Comparison of ENCODE assay signal across 8 cellular contexts in the genomic region with DNA sequence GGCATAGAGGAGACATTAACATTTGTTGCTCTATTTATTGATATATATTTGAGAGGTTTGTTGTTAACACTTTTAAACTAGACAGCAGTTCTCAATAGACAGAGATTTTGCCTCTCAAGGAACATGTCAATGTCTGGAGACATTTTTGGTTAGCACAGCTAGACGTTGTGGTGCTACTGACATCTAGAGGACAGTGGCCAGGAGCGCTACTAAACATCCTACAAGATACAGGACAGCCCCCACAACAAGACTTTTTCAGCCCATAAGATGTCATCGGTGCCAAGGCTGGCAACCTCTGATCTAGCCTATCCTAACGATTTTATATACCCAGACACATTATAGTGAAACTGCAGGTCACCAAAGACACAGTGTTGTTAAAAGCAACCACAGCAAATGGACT. TPM values are rescaled to one million over a fixed set of nuclear protein-coding genes. Genes with fewer than 3 reads are reported as not detected.
DNase-seq lines count a peak whose midpoint lies in the region; ATAC-seq and TF ChIP-seq lines count a peak whose summit lies in the region.

No MANE protein-coding gene starts in this region.

- no peak overlapping the region for H3K27ac Mint-ChIP-seq in endodermal cell

- 46 to 68% methylated on average over 2 to 4 of the region's 4 CpGs for WGBS in endodermal cell (ENCODE audit: insufficient coverage in 1 of 2, insufficient read length in 1 of 2), 2 experiments

- peak; percentile 73 for TF ChIP-seq CTCF in AG09309 (IDR thresholded peaks at IDR 0.05; ENCODE audit: control insufficient read depth, insufficient read depth, low read depth, low read length, missing control alignments)
- TF ChIP-seq CTCF in endodermal cell (conservative IDR thresholded peaks at IDR 0.05), result peak; percentile 75
- TF ChIP-seq CTCF in Peyer's patch (IDR thresholded peaks at IDR 0.05), result peak in 1 of 6 experiments; percentile 23

- H3K4me3 Mint-ChIP-seq in endodermal cell, result no peak overlapping the region

- no peak overlapping the region for H3K9ac ChIP-seq in endodermal cell (ENCODE audit: extremely low read depth, low read length, poor library complexity, severe bottlenecking)

- peaks cover 15% of the 10 kb centered on the region for H3K9me3 Mint-ChIP-seq in endodermal cell

- no peak for DNase-seq in AG09309 (ENCODE audit: low read depth)
- DNase-seq in HT1080 (ENCODE audit: low read depth), result peak; percentile 34
- DNase-seq in endodermal cell, result peak; percentile 59
- DNase-seq in stromal cell of bone marrow (ENCODE audit: low read depth), result peak; percentile 41
- DNase-seq in effector CD8-positive, alpha-beta T cell (lab: John Stamatoyannopoulos, UW), result no peak
- no peak for DNase-seq in Peyer's patch
- no peak for DNase-seq in Ammon's horn (ENCODE audit: low spot score)

- H3K36me3 Mint-ChIP-seq in endodermal cell (ENCODE audit: low read depth), result peaks cover 5% of the 10 kb centered on the region

- no peak for TF ChIP-seq POLR2A in Peyer's patch (IDR thresholded peaks at IDR 0.05)

- no peaks in the 10 kb centered on the region for H3K27me3 Mint-ChIP-seq in endodermal cell (ENCODE audit: insufficient read depth)

- H3K4me1 Mint-ChIP-seq in endodermal cell, result peaks cover 10% of the 10 kb centered on the region

- H3K27me3 ChIP-seq in endodermal cell (ENCODE audit: control insufficient read depth, insufficient read depth, low read length, poor library complexity, severe bottlenecking) (no peaks in the 10 kb centered on the region), Peyer's patch (no peaks in the 10 kb centered on the region)

- H3K4me1 ChIP-seq in endodermal cell (ENCODE audit: control insufficient read depth, insufficient read depth, low read length) (no peaks in the 10 kb centered on the region), Peyer's patch (no peaks in the 10 kb centered on the region)

- H3K4me3 ChIP-seq in AG09309 (ENCODE audit: control insufficient read depth, low read depth, low read length), result no peak overlapping the region
- no peak overlapping the region for H3K4me3 ChIP-seq in endodermal cell (ENCODE audit: low read length)
- H3K4me3 ChIP-seq in Peyer's patch, result no peak overlapping the region

- peak; percentile 40 for ATAC-seq in GM19043 (IDR thresholded peaks at IDR 0.05; ENCODE audit: low read depth, unreplicated experiment)

- H3K9me3 ChIP-seq in endodermal cell (ENCODE audit: control insufficient read depth, low read length) (peaks cover 10% of the 10 kb centered on the region), Peyer's patch (no peaks in the 10 kb centered on the region)

- no peak overlapping the region for H3K27ac ChIP-seq in endodermal cell (ENCODE audit: low read depth, low read length)
- H3K27ac ChIP-seq in Peyer's patch, result no peak overlapping the region

- no peaks in the 10 kb centered on the region for H3K36me3 ChIP-seq in endodermal cell (ENCODE audit: control insufficient read depth, insufficient read depth, low read length)
- no peaks in the 10 kb centered on the region for H3K36me3 ChIP-seq in Peyer's patch

RNA-seq across cellular contexts. Expression of a gene that starts 18.4 kb away (rescaled TPM):
- total RNA-seq in HT1080 (2014; rRNA removed; shearing (Covaris generic)), result 0.53 and 1.1 TPM in 2 replicates
- polyA plus RNA-seq in HT1080 (2015; cell fraction: cytosol; rRNA removed), result 4.2 and 4.3 TPM in 2 replicates
- 3.3 and 3.8 TPM in 2 replicates for polyA plus RNA-seq in HT1080 (2015; cell fraction: nucleus; rRNA removed)
- total RNA-seq in endodermal cell (1 to 10 TPM; 4.2 to 5.4 TPM), Peyer's patch (10 to 100 TPM in 3 of 4 donors, 1 to 10 TPM in 1; 9.1 to 18.4 (median 12.7) TPM)
- 3.8 TPM for polyA plus RNA-seq in endodermal cell (2013, experiment 1 of 2)
- polyA plus RNA-seq in endodermal cell (2013, experiment 2 of 2), result 3.8 TPM

Comparison
In these comparisons a context has a peak if more than half of its experiments do, and no peak if none do; other contexts are left out.
1. DNase-seq: peak in HT1080 (single experiment), endodermal cell (single experiment) and stromal cell of bone marrow (single experiment); none in AG09309 (single experiment), effector CD8-positive, alpha-beta T cell (single experiment), Peyer's patch (0 of 3) and Ammon's horn (single experiment).